ENCODE assay signal across 7 cellular contexts in genomic region chr10:110226926-110227641, GRCh38. TPM values are rescaled to one million over a fixed set of nuclear protein-coding genes. Genes with fewer than 3 reads are reported as not detected.
DNase-seq lines count a peak whose midpoint lies in the region; ATAC-seq and TF ChIP-seq lines count a peak whose summit lies in the region.

No MANE protein-coding gene starts in this region.

- TF ChIP-seq POLR2A in NB4 (IDR thresholded peaks at IDR 0.05; ENCODE audit: extremely low read depth, insufficient read length): no peak

- H3K36me3 Mint-ChIP-seq in activated CD4-positive, alpha-beta T cell treated with anti-CD3 and anti-CD28 coated beads for 36 hours (ENCODE audit: low read depth): peaks cover 20% of the 10 kb centered on the region
- H3K36me3 Mint-ChIP-seq in chondrocyte (ENCODE audit: low read depth): peaks cover 3% of the 10 kb centered on the region

- DNase-seq in GM06990 (ENCODE audit: extremely low read depth, insufficient read length) (peak; percentile 63), NB4 (ENCODE audit: low read depth) (peak; percentile 79), chondrocyte (ENCODE audit: low spot score) (no peak), left colon (peak; percentile 81 to 82)
- peak; percentile 75 for DNase-seq in activated CD4-positive, alpha-beta T cell treated with anti-CD3 and anti-CD28 coated beads for 36 hours
- DNase-seq in stimulated activated CD4-positive, alpha-beta T cell treated with anti-CD3 and anti-CD28 coated beads, Interleukin-2, amount 100 ng/mL, for 48 hours: peak; percentile 53 to 58

- H3K36me3 ChIP-seq in GM06990 (ENCODE audit: control insufficient read depth, insufficient read depth, low read length): no peaks in the 10 kb centered on the region

- H3K4me3 Mint-ChIP-seq in activated CD4-positive, alpha-beta T cell treated with anti-CD3 and anti-CD28 coated beads for 36 hours: peak overlapping the region; percentile 95
- peak overlapping the region; percentile 96 for H3K4me3 Mint-ChIP-seq in chondrocyte (ENCODE audit: unreplicated experiment)

- H3K4me3 ChIP-seq in GM06990 (replicated peaks; ENCODE audit: low read depth, low read length) (peak overlapping the region; percentile 88), NB4 (ENCODE audit: low read depth, low read length) (peak overlapping the region; percentile 60)

- CTCF ChIA-PET in activated CD4-positive, alpha-beta T cell treated with anti-CD3 and anti-CD28 coated beads for 36 hours (lab: Charles Lee): interaction anchor here (2.0 to 9.9 kb wide), 2 partner anchors 17 to 89 kb away, joined by 8 to 154 read pairs; partner anchors contain the start of gene MXI1

- H3K27ac Mint-ChIP-seq in activated CD4-positive, alpha-beta T cell treated with anti-CD3 and anti-CD28 coated beads for 36 hours: peak overlapping the region; percentile 95
- H3K27ac Mint-ChIP-seq in chondrocyte (ENCODE audit: unreplicated experiment): peak overlapping the region; percentile 99

- no peaks in the 10 kb centered on the region for H3K27me3 ChIP-seq in GM06990 (replicated peaks; ENCODE audit: control insufficient read depth, insufficient read depth, low read length)

- no peaks in the 10 kb centered on the region for H3K27me3 Mint-ChIP-seq in activated CD4-positive, alpha-beta T cell treated with anti-CD3 and anti-CD28 coated beads for 36 hours
- no peaks in the 10 kb centered on the region for H3K27me3 Mint-ChIP-seq in chondrocyte (ENCODE audit: low read depth)

- H3K9me3 Mint-ChIP-seq in activated CD4-positive, alpha-beta T cell treated with anti-CD3 and anti-CD28 coated beads for 36 hours (ENCODE audit: low read depth): no peaks in the 10 kb centered on the region
- H3K9me3 Mint-ChIP-seq in chondrocyte (ENCODE audit: low read depth): no peaks in the 10 kb centered on the region

- TF ChIP-seq CTCF in GM06990 (IDR thresholded peaks at IDR 0.05; ENCODE audit: insufficient read depth, low read length, poor library complexity, severe bottlenecking) (no peak), NB4 (IDR thresholded peaks at IDR 0.05; ENCODE audit: low read depth, low read length) (no peak), chondrocyte (IDR thresholded peaks at IDR 0.05) (no peak)

- H3K4me1 Mint-ChIP-seq in activated CD4-positive, alpha-beta T cell treated with anti-CD3 and anti-CD28 coated beads for 36 hours: peaks cover 32% of the 10 kb centered on the region
- peaks cover 25% of the 10 kb centered on the region for H3K4me1 Mint-ChIP-seq in chondrocyte (ENCODE audit: low read depth)

- peak; percentile 25 for ATAC-seq in activated CD4-positive, alpha-beta T cell treated with anti-CD3 and anti-CD28 coated beads for 36 hours
- ATAC-seq in left colon (peak; percentile 39), GM21515 (IDR thresholded peaks at IDR 0.05; ENCODE audit: unreplicated experiment) (no peak)

- POLR2A ChIA-PET in activated CD4-positive, alpha-beta T cell treated with anti-CD3 and anti-CD28 coated beads for 36 hours (lab: Charles Lee): interaction anchor here (0.6 to 2.9 kb wide), 2 partner anchors 16 to 19 kb away, joined by 3 to 14 read pairs; no protein-coding TSS in a partner anchor

- intact Hi-C loops in activated CD4-positive, alpha-beta T cell treated with anti-CD3 and anti-CD28 coated beads for 36 hours (cut with DNase I, micrococcal nuclease): loop anchor here (1.0 to 5.0 kb wide), 11 partner anchors 16 to 692 kb away; partner anchors contain the start of genes BBIP1 (in 2 of the 2), SHOC2 (in 2 of the 2), SMNDC1 (in 2 of the 2) and ADD3 (in 1 of the 2)
- intact Hi-C loops in left colon (cut with DNase I, micrococcal nuclease): loop anchor here in 1 of 2 donors (10.0 kb wide), 1 partner anchor 48 kb away; no protein-coding TSS in a partner anchor

RNA-seq across cellular contexts. Expression of gene MXI1, which starts 19.7 kb away (rescaled TPM):
- total RNA-seq in activated CD4-positive, alpha-beta T cell treated with anti-CD3 and anti-CD28 coated beads for 36 hours: 10 to 100 TPM; 49.7 to 75.7 TPM
- 17.0 to 30.2 TPM (median 26.8 TPM) in 3 replicates for total RNA-seq in chondrocyte
- total RNA-seq in left colon: 100 to 1,000 TPM; 134 to 154 TPM
